ENCODE assay signal across 1 cellular context in genomic region chr9:89629096-89629976, GRCh38.
TF ChIP-seq lines count a peak whose summit lies in the region.

No MANE protein-coding gene starts in this region.

TF ChIP-seq in GM23338, 12 proteins besides CTCF, POLR2A, EP300 and RAD21 (continued from another document):
- TF ChIP-seq, protein P1, sequence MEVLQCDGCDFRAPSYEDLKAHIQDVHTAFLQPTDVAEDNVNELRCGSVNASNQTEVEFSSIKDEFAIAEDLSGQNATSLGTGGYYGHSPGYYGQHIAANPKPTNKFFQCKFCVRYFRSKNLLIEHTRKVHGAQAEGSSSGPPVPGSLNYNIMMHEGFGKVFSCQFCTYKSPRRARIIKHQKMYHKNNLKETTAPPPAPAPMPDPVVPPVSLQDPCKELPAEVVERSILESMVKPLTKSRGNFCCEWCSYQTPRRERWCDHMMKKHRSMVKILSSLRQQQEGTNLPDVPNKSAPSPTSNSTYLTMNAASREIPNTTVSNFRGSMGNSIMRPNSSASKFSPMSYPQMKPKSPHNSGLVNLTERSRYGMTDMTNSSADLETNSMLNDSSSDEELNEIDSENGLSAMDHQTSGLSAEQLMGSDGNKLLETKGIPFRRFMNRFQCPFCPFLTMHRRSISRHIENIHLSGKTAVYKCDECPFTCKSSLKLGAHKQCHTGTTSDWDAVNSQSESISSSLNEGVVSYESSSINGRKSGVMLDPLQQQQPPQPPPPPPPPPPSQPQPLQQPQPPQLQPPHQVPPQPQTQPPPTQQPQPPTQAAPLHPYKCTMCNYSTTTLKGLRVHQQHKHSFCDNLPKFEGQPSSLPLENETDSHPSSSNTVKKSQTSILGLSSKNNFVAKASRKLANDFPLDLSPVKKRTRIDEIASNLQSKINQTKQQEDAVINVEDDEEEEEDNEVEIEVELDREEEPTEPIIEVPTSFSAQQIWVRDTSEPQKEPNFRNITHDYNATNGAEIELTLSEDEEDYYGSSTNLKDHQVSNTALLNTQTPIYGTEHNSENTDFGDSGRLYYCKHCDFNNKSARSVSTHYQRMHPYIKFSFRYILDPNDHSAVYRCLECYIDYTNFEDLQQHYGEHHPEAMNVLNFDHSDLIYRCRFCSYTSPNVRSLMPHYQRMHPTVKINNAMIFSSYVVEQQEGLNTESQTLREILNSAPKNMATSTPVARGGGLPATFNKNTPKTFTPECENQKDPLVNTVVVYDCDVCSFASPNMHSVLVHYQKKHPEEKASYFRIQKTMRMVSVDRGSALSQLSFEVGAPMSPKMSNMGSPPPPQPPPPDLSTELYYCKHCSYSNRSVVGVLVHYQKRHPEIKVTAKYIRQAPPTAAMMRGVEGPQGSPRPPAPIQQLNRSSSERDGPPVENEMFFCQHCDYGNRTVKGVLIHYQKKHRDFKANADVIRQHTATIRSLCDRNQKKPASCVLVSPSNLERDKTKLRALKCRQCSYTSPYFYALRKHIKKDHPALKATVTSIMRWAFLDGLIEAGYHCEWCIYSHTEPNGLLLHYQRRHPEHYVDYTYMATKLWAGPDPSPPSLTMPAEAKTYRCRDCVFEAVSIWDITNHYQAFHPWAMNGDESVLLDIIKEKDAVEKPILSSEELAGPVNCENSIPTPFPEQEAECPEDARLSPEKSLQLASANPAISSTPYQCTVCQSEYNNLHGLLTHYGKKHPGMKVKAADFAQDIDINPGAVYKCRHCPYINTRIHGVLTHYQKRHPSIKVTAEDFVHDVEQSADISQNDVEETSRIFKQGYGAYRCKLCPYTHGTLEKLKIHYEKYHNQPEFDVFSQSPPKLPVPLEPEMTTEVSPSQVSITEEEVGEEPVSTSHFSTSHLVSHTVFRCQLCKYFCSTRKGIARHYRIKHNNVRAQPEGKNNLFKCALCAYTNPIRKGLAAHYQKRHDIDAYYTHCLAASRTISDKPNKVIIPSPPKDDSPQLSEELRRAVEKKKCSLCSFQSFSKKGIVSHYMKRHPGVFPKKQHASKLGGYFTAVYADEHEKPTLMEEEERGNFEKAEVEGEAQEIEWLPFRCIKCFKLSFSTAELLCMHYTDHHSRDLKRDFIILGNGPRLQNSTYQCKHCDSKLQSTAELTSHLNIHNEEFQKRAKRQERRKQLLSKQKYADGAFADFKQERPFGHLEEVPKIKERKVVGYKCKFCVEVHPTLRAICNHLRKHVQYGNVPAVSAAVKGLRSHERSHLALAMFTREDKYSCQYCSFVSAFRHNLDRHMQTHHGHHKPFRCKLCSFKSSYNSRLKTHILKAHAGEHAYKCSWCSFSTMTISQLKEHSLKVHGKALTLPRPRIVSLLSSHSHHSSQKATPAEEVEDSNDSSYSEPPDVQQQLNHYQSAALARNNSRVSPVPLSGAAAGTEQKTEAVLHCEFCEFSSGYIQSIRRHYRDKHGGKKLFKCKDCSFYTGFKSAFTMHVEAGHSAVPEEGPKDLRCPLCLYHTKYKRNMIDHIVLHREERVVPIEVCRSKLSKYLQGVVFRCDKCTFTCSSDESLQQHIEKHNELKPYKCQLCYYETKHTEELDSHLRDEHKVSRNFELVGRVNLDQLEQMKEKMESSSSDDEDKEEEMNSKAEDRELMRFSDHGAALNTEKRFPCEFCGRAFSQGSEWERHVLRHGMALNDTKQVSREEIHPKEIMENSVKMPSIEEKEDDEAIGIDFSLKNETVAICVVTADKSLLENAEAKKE (CRISPR knock-in tag; IDR thresholded peaks at IDR 0.05): no peak
- TF ChIP-seq NANOG (IDR thresholded peaks at IDR 0.05; ENCODE audit: borderline replicate concordance) (no peak), EZH2phosphoT487 (IDR thresholded peaks at IDR 0.05; ENCODE audit: unreplicated experiment) (no peak), ZNF114 (CRISPR knock-in tag; IDR thresholded peaks at IDR 0.05) (no peak), ZNF331 (CRISPR knock-in tag; IDR thresholded peaks at IDR 0.05; ENCODE audit: low read depth) (no peak)
